9 cellular contexts compared by ENCODE assay signal in the genomic region with DNA sequence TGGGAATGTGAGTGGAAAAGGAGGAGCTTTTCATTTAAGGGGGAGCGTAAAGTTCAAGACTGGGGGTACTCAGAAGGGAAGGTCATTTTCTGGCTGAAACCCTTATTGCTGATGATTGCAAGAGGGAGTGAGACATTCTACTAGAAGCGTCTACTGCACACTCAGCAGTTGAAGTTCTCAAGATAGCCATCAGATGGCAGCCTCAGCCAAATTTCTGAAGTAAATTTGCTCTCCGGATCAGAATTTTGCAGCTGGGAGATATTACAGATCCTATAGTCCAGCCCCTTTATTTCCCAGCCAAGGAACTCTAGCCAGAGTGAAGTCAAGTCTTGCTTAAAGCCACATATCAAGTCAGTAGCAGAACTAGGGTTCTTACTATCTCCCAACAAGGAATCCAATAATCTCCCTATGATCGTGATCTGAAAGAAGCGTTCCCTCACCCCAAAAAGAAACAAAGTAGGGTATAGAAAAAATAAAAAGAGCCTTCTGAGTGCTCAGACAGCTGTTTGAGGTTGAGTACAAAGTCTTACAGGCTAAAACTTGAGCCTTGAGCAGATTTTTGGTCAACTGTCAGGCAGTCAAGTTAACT. TPM values are rescaled to one million over a fixed set of nuclear protein-coding genes. Genes with fewer than 3 reads are reported as not detected.
A peak's percentile ranks its signal among the peaks of the same experiment; 100 is the strongest.
DNase-seq lines count a peak whose midpoint lies in the region; ATAC-seq and TF ChIP-seq lines count a peak whose summit lies in the region.
"Had no signal": no experiment of that assay in that cellular context is flagged by ENCODE, and none has a peak within 500 bp of the region (broad histone marks: within the 10 kb centered on the region; RNA-seq: fewer than 3 reads in every experiment).

No MANE protein-coding gene starts in this region.

- TF ChIP-seq CTCF in retinal pigment epithelial cell (conservative IDR thresholded peaks at IDR 0.05; ENCODE audit: low read depth, low read length) = peak; percentile 84

- POLR2A ChIA-PET in activated CD4-positive, alpha-beta memory T cell treated with anti-CD3 and anti-CD28 coated beads for 36 hours (lab: Charles Lee) = no interaction called here

- no peaks in the 10 kb centered on the region for H3K4me1 Mint-ChIP-seq in activated CD4-positive, alpha-beta memory T cell treated with anti-CD3 and anti-CD28 coated beads for 36 hours (ENCODE audit: low read depth)

- ATAC-seq in Right ventricle myocardium superior (ENCODE audit: poor library complexity) (peak; percentile 67), GM21360 (IDR thresholded peaks at IDR 0.05; ENCODE audit: unreplicated experiment) (no peak), HG03108 (IDR thresholded peaks at IDR 0.05; ENCODE audit: unreplicated experiment) (no peak)
- ATAC-seq: naive thymus-derived CD4-positive, alpha-beta T cell had no signal

- no peaks in the 10 kb centered on the region for H3K36me3 Mint-ChIP-seq in activated CD4-positive, alpha-beta memory T cell treated with anti-CD3 and anti-CD28 coated beads for 36 hours
- H3K36me3 Mint-ChIP-seq: naive thymus-derived CD4-positive, alpha-beta T cell had no signal

- CTCF ChIA-PET in activated CD4-positive, alpha-beta memory T cell treated with anti-CD3 and anti-CD28 coated beads for 36 hours (lab: Charles Lee) = interaction anchor here (0.6 to 3.9 kb wide), 23 partner anchors 11 to 574 kb away, joined by 3 to 99 read pairs (median 5); no protein-coding TSS in a partner anchor

- DNase-seq in Caki2 (ENCODE audit: low read depth) (peak; percentile 24), H4 (ENCODE audit: low spot score) (peak; percentile 64), NCI-H2107 (lab: John Stamatoyannopoulos, UW) (peak; percentile 84), Right ventricle myocardium superior (no peak), retinal pigment epithelial cell (ENCODE audit: low read depth) (peak; percentile 53)
- DNase-seq in activated CD4-positive, alpha-beta memory T cell treated with anti-CD3 and anti-CD28 coated beads for 36 hours = peak; percentile 54

- no peak overlapping the region for H3K4me3 ChIP-seq in retinal pigment epithelial cell (ENCODE audit: low read length)

- H3K27ac Mint-ChIP-seq in activated CD4-positive, alpha-beta memory T cell treated with anti-CD3 and anti-CD28 coated beads for 36 hours = no peak overlapping the region
- H3K27ac Mint-ChIP-seq: naive thymus-derived CD4-positive, alpha-beta T cell had no signal

- intact Hi-C loops in activated CD4-positive, alpha-beta memory T cell treated with anti-CD3 and anti-CD28 coated beads for 36 hours (cut with micrococcal nuclease) = loop anchor here (1.0 to 2.0 kb wide), 3 partner anchors 20 to 154 kb away; no protein-coding TSS in a partner anchor
- intact Hi-C loops in Right ventricle myocardium superior (cut with DNase I) = loop anchor here (5.0 kb wide), 1 partner anchor 148 kb away; no protein-coding TSS in a partner anchor

- H3K4me3 Mint-ChIP-seq in activated CD4-positive, alpha-beta memory T cell treated with anti-CD3 and anti-CD28 coated beads for 36 hours = no peak overlapping the region
- H3K4me3 Mint-ChIP-seq: naive thymus-derived CD4-positive, alpha-beta T cell had no signal

- in situ Hi-C loops in Caki2 (cut with HindIII; ENCODE audit: low pct_unique_long_range_greater_than_20kb, low sequenced_read_pairs) = no loop called here

- H3K9me3 Mint-ChIP-seq in activated CD4-positive, alpha-beta memory T cell treated with anti-CD3 and anti-CD28 coated beads for 36 hours = no peaks in the 10 kb centered on the region

- H3K27me3 Mint-ChIP-seq in activated CD4-positive, alpha-beta memory T cell treated with anti-CD3 and anti-CD28 coated beads for 36 hours = peaks cover 34% of the 10 kb centered on the region

RNA-seq across cellular contexts. Expression of a gene that starts 24.0 kb away (rescaled TPM):
- not detected in 2 replicates for total RNA-seq in Caki2 (2014; rRNA removed; shearing (Covaris generic); ENCODE audit: low replicate concordance)
- not detected in 2 replicates for total RNA-seq in H4 (2014; rRNA removed; shearing (Covaris generic))
- under 1 TPM in 1 of 2 experiments, not detected in 1; 0.17 TPM for total RNA-seq in activated CD4-positive, alpha-beta memory T cell treated with anti-CD3 and anti-CD28 coated beads for 36 hours
- total RNA-seq in Right ventricle myocardium superior = not detected
- total RNA-seq: naive thymus-derived CD4-positive, alpha-beta T cell had no signal

RNA-seq across cellular contexts. Expression of a gene that starts 29.3 kb away (rescaled TPM):
- total RNA-seq in Caki2 (2014; rRNA removed; shearing (Covaris generic); ENCODE audit: low replicate concordance) = not detected in 2 replicates
- total RNA-seq in H4 (2014; rRNA removed; shearing (Covaris generic)) = not detected in 2 replicates
- total RNA-seq in activated CD4-positive, alpha-beta memory T cell treated with anti-CD3 and anti-CD28 coated beads for 36 hours = not detected
- total RNA-seq in Right ventricle myocardium superior = not detected
- total RNA-seq: naive thymus-derived CD4-positive, alpha-beta T cell had no signal
